Comparison of ENCODE assay signal across 1 cellular context in genomic region chr5:176837707-176838115, GRCh38.
TF ChIP-seq lines count a peak whose summit lies in the region.

No MANE protein-coding gene starts in this region.

TF ChIP-seq in K562, 482 proteins besides CTCF, POLR2A, EP300 and RAD21 (continued from another document):
- TF ChIP-seq ARID4B (CRISPR knock-in tag; IDR thresholded peaks at IDR 0.05), result peak; percentile 100
- no peak for TF ChIP-seq MAFG (tag; conservative IDR thresholded peaks at IDR 0.05)
- no peak for TF ChIP-seq ZNF408 (CRISPR knock-in tag; IDR thresholded peaks at IDR 0.05; ENCODE audit: low read depth)
- TF ChIP-seq POLR2AphosphoS2 (IDR thresholded peaks at IDR 0.05; ENCODE audit: low read length), result no peak
- peak; percentile 95 for TF ChIP-seq ZNF431 (CRISPR knock-in tag; IDR thresholded peaks at IDR 0.05)
- TF ChIP-seq ZNF143 (CRISPR knock-in tag; IDR thresholded peaks at IDR 0.05), result peak; percentile 67; the same call in 1 of the 2 replicates
- no peak for TF ChIP-seq SMARCE1 (IDR thresholded peaks at IDR 0.05)
- TF ChIP-seq TCF15 (CRISPR knock-in tag; IDR thresholded peaks at IDR 0.05), result peak; percentile 88; the same call in 1 of the 2 replicates
- TF ChIP-seq SNIP1 (IDR thresholded peaks at IDR 0.05; ENCODE audit: low read depth), result no peak
- TF ChIP-seq PURB (CRISPR knock-in tag; IDR thresholded peaks at IDR 0.05; ENCODE audit: low read depth), result no peak
- TF ChIP-seq DACH1 (IDR thresholded peaks at IDR 0.05; ENCODE audit: partially characterized antibody), result no peak
- peak; percentile 93 for TF ChIP-seq ZBTB40 (IDR thresholded peaks at IDR 0.05)
- peak; percentile 90 for TF ChIP-seq ZBTB40 (CRISPR knock-in tag; IDR thresholded peaks at IDR 0.05)
- TF ChIP-seq KDM4B (IDR thresholded peaks at IDR 0.05; ENCODE audit: borderline replicate concordance in 2 of 2, low read depth in 1 of 2), result 0 out of 4 replicates have a peak, but pooled peaks of 1 of the 2 experiments have one; percentile 50
- no peak for TF ChIP-seq SOX6 (IDR thresholded peaks at IDR 0.05)
- no peak for TF ChIP-seq IFI16 (CRISPR knock-in tag; IDR thresholded peaks at IDR 0.05)
